ENCODE assay signal across 8 cellular contexts in genomic region chr4:76251448-76252270, GRCh38. TPM values are rescaled to one million over a fixed set of nuclear protein-coding genes. Genes with fewer than 3 reads are reported as not detected.
A peak's percentile ranks its signal among the peaks of the same experiment; 100 is the strongest.
DNase-seq lines count a peak whose midpoint lies in the region; ATAC-seq and TF ChIP-seq lines count a peak whose summit lies in the region.

Gene FAM47E (plus strand): TSS chr4:76251721. CDS start chr4:76251747, 26 bp downstream.

- H3K27me3 ChIP-seq in transverse colon: peaks cover 3% of the 10 kb centered on the region

- no peak for ATAC-seq in HG02588 (IDR thresholded peaks at IDR 0.05; ENCODE audit: unreplicated experiment)

- peak within 1 kb of the TSS; percentile 65 for H3K4me3 Mint-ChIP-seq in activated naive CD4-positive, alpha-beta T cell treated with anti-CD3 and anti-CD28 coated beads for 36 hours
- peak within 1 kb of the TSS; percentile 86 for H3K4me3 Mint-ChIP-seq in nephron progenitor cell

- H3K9me3 ChIP-seq in transverse colon: no peaks in the 10 kb centered on the region

- H3K36me3 ChIP-seq in transverse colon: no peaks in the 10 kb centered on the region

- H3K4me3 ChIP-seq in transverse colon: peak within 1 kb of the TSS; percentile 16 to 60 (median 44)

- H3K4me1 ChIP-seq in transverse colon: peaks cover 4 to 12% (median 7%) of the 10 kb centered on the region in 4 donors

- peak; percentile 35 for TF ChIP-seq POLR2A in transverse colon (IDR thresholded peaks at IDR 0.05)

- peaks cover 39% of the 10 kb centered on the region for H3K27me3 Mint-ChIP-seq in activated naive CD4-positive, alpha-beta T cell treated with anti-CD3 and anti-CD28 coated beads for 36 hours (ENCODE audit: low read depth)
- peaks cover 70% of the 10 kb centered on the region for H3K27me3 Mint-ChIP-seq in nephron progenitor cell (ENCODE audit: low read depth, poor library complexity)

- 19 to 80% methylated on average over 1 to 67 of the region's 67 CpGs for WGBS in transverse colon (ENCODE audit: low coverage in 1 of 2), 2 donors

- no peak for TF ChIP-seq EP300 in transverse colon (IDR thresholded peaks at IDR 0.05; ENCODE audit: low read depth)

- intact Hi-C loops in activated naive CD4-positive, alpha-beta T cell treated with anti-CD3 and anti-CD28 coated beads for 36 hours (cut with micrococcal nuclease): loop anchor here (2.0 to 5.0 kb wide), 3 partner anchors 49 to 126 kb away; no protein-coding TSS in a partner anchor
- intact Hi-C loops in transverse colon (cut with DNase I; ENCODE audit: low total_unique reads): loop anchor here (5.0 kb wide), 1 partner anchor 74 kb away; no protein-coding TSS in a partner anchor

- H3K27ac Mint-ChIP-seq in activated naive CD4-positive, alpha-beta T cell treated with anti-CD3 and anti-CD28 coated beads for 36 hours: no peak within 1 kb of the TSS
- no peak within 1 kb of the TSS for H3K27ac Mint-ChIP-seq in nephron progenitor cell

- H3K36me3 Mint-ChIP-seq in activated naive CD4-positive, alpha-beta T cell treated with anti-CD3 and anti-CD28 coated beads for 36 hours (ENCODE audit: low read depth): no peaks in the 10 kb centered on the region
- no peaks in the 10 kb centered on the region for H3K36me3 Mint-ChIP-seq in nephron progenitor cell (ENCODE audit: low read depth)

- H3K4me1 Mint-ChIP-seq in activated naive CD4-positive, alpha-beta T cell treated with anti-CD3 and anti-CD28 coated beads for 36 hours (ENCODE audit: low read depth): peaks cover 4% of the 10 kb centered on the region
- H3K4me1 Mint-ChIP-seq in nephron progenitor cell: peaks cover 12% of the 10 kb centered on the region

- DNase-seq in Caki2 (ENCODE audit: low read depth) (peak; percentile 82), HK-2 (ENCODE audit: unreplicated experiment) (peak; percentile 68), NOMO-1 treated with dmso at 0.1 percent for 144 hours (lab: John Stamatoyannopoulos, UW; ENCODE audit: unreplicated experiment) (peak; percentile 8), globus pallidus (ENCODE audit: low spot score) (peak; percentile 46), nephron progenitor cell (peak; percentile 81), transverse colon (peak; percentile 86)
- DNase-seq in activated naive CD4-positive, alpha-beta T cell treated with anti-CD3 and anti-CD28 coated beads for 36 hours: peak; percentile 37

- peak; percentile 20 for TF ChIP-seq CTCF in nephron progenitor cell (IDR thresholded peaks at IDR 0.05)
- peak; percentile 40 to 73 (median 48) for TF ChIP-seq CTCF in transverse colon (IDR thresholded peaks at IDR 0.05)

- in situ Hi-C loops in Caki2 (cut with HindIII; ENCODE audit: low pct_unique_long_range_greater_than_20kb, low sequenced_read_pairs) (no loop called here), transverse colon (cut with MboI; ENCODE audit: low pct_ligation_motif_present in 1 of 4, low pct_unique_long_range_greater_than_20kb in 1 of 4, low sequenced_read_pairs in 3 of 4) (no loop called here)

- peak within 1 kb of the TSS; percentile 28 to 54 (median 46) for H3K27ac ChIP-seq in transverse colon

- H3K9me3 Mint-ChIP-seq in activated naive CD4-positive, alpha-beta T cell treated with anti-CD3 and anti-CD28 coated beads for 36 hours: no peaks in the 10 kb centered on the region
- H3K9me3 Mint-ChIP-seq in nephron progenitor cell: no peaks in the 10 kb centered on the region

- CTCF ChIA-PET in activated naive CD4-positive, alpha-beta T cell treated with anti-CD3 and anti-CD28 coated beads for 36 hours (lab: Charles Lee): interaction anchor here (0.5 to 3.3 kb wide), 7 partner anchors 26 to 253 kb away, joined by 3 to 11 read pairs (median 4); no protein-coding TSS in a partner anchor

RNA-seq across cellular contexts. Expression of gene FAM47E, which starts in this region (rescaled TPM):
- total RNA-seq in Caki2 (2014; rRNA removed; shearing (Covaris generic); ENCODE audit: low replicate concordance): 2.0 TPM in 1 of 2 replicates, not detected in the other
- total RNA-seq in activated naive CD4-positive, alpha-beta T cell treated with anti-CD3 and anti-CD28 coated beads for 36 hours: not detected
- total RNA-seq in transverse colon: 1 to 10 TPM in 3 of 4 donors, under 1 TPM in 1; 0.20 to 7.8 (median 2.8) TPM

Comparison
In these comparisons a context has a peak if more than half of its experiments do, and no peak if none do; other contexts are left out.
1. Peak in DNase-seq in activated naive CD4-positive, alpha-beta T cell treated with anti-CD3 and anti-CD28 coated beads for 36 hours; RNA of the gene not detected or under 1 TPM.
2. DNase-seq: peak in every context shown above with its lines; median percentile 86 in transverse colon; 82 in Caki2; 81 in nephron progenitor cell; 68 in HK-2; 46 in globus pallidus; 37 in activated naive CD4-positive, alpha-beta T cell treated with anti-CD3 and anti-CD28 coated beads for 36 hours; 8 in NOMO-1 treated with dmso at 0.1 percent for 144 hours.